Comparison of ENCODE assay signal across 8 cellular contexts in the genomic region with DNA sequence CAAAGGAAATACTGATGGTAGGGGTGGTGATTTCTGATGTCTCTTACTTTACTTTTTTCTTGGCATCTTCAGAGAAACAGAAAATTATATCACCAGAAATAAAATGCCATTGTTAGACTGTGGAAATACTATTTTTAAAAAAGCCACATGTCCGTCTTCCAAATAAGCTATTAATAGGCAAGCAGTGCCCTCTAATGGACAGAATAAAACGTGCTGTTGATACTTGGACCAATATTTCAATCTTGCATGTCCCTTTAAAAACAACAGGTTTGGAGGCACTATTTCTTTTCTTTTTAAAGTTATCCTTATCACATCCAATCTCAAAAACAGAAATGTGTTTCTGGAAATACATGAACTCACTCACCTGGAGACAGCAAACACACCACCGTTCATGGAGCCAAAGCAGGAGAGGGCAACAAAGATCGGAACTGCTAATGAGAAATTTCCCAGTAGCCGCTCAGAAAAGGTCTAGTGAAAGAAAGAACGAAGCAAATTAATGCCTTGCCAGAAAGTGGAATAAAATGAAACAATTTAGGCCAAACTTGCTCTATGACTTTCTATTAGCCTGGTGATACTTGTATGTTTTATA.
A peak's percentile ranks its signal among the peaks of the same experiment; 100 is the strongest.
DNase-seq lines count a peak whose midpoint lies in the region; ATAC-seq and TF ChIP-seq lines count a peak whose summit lies in the region.

No MANE protein-coding gene starts in this region.

- in situ Hi-C loops in ACHN (cut with HindIII; ENCODE audit: low pct_ligation_motif_present, low pct_unique_long_range_greater_than_20kb, low sequenced_read_pairs) (no loop called here), GM13977 (cut with MboI; ENCODE audit: low pct_unique_long_range_greater_than_20kb, low sequenced_read_pairs, unreplicated experiment) (no loop called here)

- ATAC-seq in HG03520 (IDR thresholded peaks at IDR 0.05; ENCODE audit: unreplicated experiment) = peak; percentile 59

- DNase-seq in ACHN (peak; percentile 51), GM13977 (ENCODE audit: low spot score) (peak; percentile 3), RPMI8226 (peak; percentile 11), fibroblast of mammary gland (ENCODE audit: low read depth) (peak; percentile 82), pons (ENCODE audit: low spot score) (peak; percentile 83), posterior cingulate gyrus (no peak), NCI-H128 (lab: John Stamatoyannopoulos, UW; ENCODE audit: unreplicated experiment) (no peak)

- peak; percentile 69 for TF ChIP-seq CTCF in GM13977 (IDR thresholded peaks at IDR 0.05; ENCODE audit: extremely low read depth, insufficient read depth, missing control alignments)
- TF ChIP-seq CTCF in fibroblast of mammary gland (conservative IDR thresholded peaks at IDR 0.05; ENCODE audit: control insufficient read depth, insufficient read depth, low read depth, low read length) = peak; percentile 71

- intact Hi-C loops in posterior cingulate gyrus (cut with DNase I) = loop anchor here (2.0 to 10.0 kb wide), 2 partner anchors 148 to 1058 kb away; no protein-coding TSS in a partner anchor

- H3K4me3 ChIP-seq in fibroblast of mammary gland (ENCODE audit: control insufficient read depth, low read depth, low read length) = no peak overlapping the region

Comparison
In these comparisons a context has a peak if more than half of its experiments do, and no peak if none do; other contexts are left out.
1. DNase-seq: peak in ACHN (single experiment), GM13977 (single experiment), RPMI8226 (single experiment), fibroblast of mammary gland (single experiment) and pons (single experiment); none in posterior cingulate gyrus (0 of 10) and NCI-H128 (single experiment).